ENCODE assay signal across 10 cellular contexts in the genomic region with DNA sequence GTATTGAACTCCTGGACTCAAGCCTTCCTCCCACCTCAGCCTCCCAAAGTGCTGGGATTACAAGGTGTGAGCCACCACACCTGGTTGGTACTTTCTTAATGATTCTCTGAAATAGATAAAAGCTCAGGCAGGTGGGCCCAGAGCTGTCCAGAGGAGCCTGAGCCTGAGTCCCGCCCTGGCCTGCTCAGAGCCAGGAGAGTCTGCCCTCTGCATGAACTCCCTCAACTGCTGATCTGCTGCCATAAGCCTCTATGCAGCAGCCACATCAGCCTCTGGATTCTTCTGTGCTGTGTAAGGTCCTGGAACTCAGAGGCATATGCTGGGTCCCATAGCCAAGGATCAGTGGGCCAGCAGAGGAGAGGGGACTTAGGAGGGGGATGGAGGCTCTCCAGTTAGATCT. TPM values are rescaled to one million over a fixed set of nuclear protein-coding genes. Genes with fewer than 3 reads are reported as not detected.
DNase-seq lines count a peak whose midpoint lies in the region; ATAC-seq, FAIRE-seq and TF ChIP-seq lines count a peak whose summit lies in the region.
"Had no signal": no experiment of that assay in that cellular context is flagged by ENCODE, and none has a peak within 500 bp of the region (broad histone marks: within the 10 kb centered on the region; RNA-seq: fewer than 3 reads in every experiment).

No MANE protein-coding gene starts in this region.

- no peak overlapping the region for H3K4me3 ChIP-seq in bronchial epithelial cell (ENCODE audit: low read depth, low read length)
- no peak overlapping the region for H3K4me3 ChIP-seq in lung
- H3K4me3 ChIP-seq in upper lobe of right lung, result no peak overlapping the region

- no peak for TF ChIP-seq CTCF in bronchial epithelial cell (IDR thresholded peaks at IDR 0.05; ENCODE audit: insufficient read depth, low read length, severe bottlenecking)
- TF ChIP-seq CTCF in lung (IDR thresholded peaks at IDR 0.05; ENCODE audit: control extremely low read depth, extremely low read depth), result no peak
- TF ChIP-seq CTCF in upper lobe of right lung (IDR thresholded peaks at IDR 0.05), result no peak

- H3K27me3 Mint-ChIP-seq in activated T-cell treated with anti-CD3 and anti-CD28 coated beads, Interleukin-2, amount 50 U/mL, for 72 hours (ENCODE audit: low read depth), result no peaks in the 10 kb centered on the region

- H3K4me1 ChIP-seq in lung (ENCODE audit: control insufficient read depth in 2 of 2, insufficient read depth in 2 of 2, low read length in 2 of 2), result peaks cover 31 to 44% of the 10 kb centered on the region in 2 donors
- H3K4me1 ChIP-seq in upper lobe of right lung, result peaks cover 97% of the 10 kb centered on the region

- WGBS in lung, 2 donors, result 89 to 95% methylated on average over 1 of the region's 1 CpG

- H3K27ac ChIP-seq in lung (ENCODE audit: low read depth in 1 of 2, low read length in 1 of 2) (peak overlapping the region; percentile 71 to 72), upper lobe of right lung (peak overlapping the region; percentile 44)

- H3K27ac Mint-ChIP-seq in activated T-cell treated with anti-CD3 and anti-CD28 coated beads, Interleukin-2, amount 50 U/mL, for 72 hours, result peak overlapping the region; percentile 49

- no peaks in the 10 kb centered on the region for H3K36me3 ChIP-seq in bronchial epithelial cell (ENCODE audit: control insufficient read depth, insufficient read depth, low read length)
- H3K36me3 ChIP-seq in lung (ENCODE audit: control insufficient read depth in 2 of 2, insufficient read depth in 2 of 2, low read length in 2 of 2), result no peaks in the 10 kb centered on the region
- H3K36me3 ChIP-seq in upper lobe of right lung, result no peaks in the 10 kb centered on the region

- H3K9me3 ChIP-seq in lung (ENCODE audit: control insufficient read depth in 2 of 2, insufficient read depth in 1 of 2, low read length in 1 of 2) (no peaks in the 10 kb centered on the region), upper lobe of right lung (no peaks in the 10 kb centered on the region)

- FAIRE-seq in bronchial epithelial cell (lab: Jason Lieb, UNC), result no peak

- no peaks in the 10 kb centered on the region for H3K9me3 Mint-ChIP-seq in activated T-cell treated with anti-CD3 and anti-CD28 coated beads, Interleukin-2, amount 50 U/mL, for 72 hours

- peak overlapping the region; percentile 53 to 62 for H3K4me3 Mint-ChIP-seq in activated T-cell treated with anti-CD3 and anti-CD28 coated beads, Interleukin-2, amount 50 U/mL, for 72 hours

- DNase-seq in activated T-cell treated with anti-CD3 and anti-CD28 coated beads, Interleukin-2, amount 50 U/mL, for 72 hours, result no peak
- DNase-seq in activated T-cell treated with anti-CD3 and anti-CD28 coated beads, Interleukin-2, amount 50 U/mL, for 48 hours, result no peak
- DNase-seq in bronchial epithelial cell (ENCODE audit: low read depth) (peak; percentile 22), lung (ENCODE audit: low spot score) (no peak), upper lobe of right lung (no peak), COR-L47 (lab: John Stamatoyannopoulos, UW) (no peak), NCI-H187 treated with DMSO at 0.1 percent for 48 hours (lab: John Stamatoyannopoulos, UW) (no peak)
- DNase-seq: activated CD4-positive, alpha-beta T cell treated with anti-CD3 and anti-CD28 coated beads, Interleukin-2, amount 50 U/mL, for 1 hour; NCI-H1105 had no signal

- intact Hi-C loops in upper lobe of right lung (cut with DNase I), result no loop called here

- no peak for ATAC-seq in activated T-cell treated with anti-CD3 and anti-CD28 coated beads, Interleukin-2, amount 50 U/mL, for 72 hours (replicated peaks in 1 of 2)
- ATAC-seq in lung (ENCODE audit: insufficient read depth, low FRiP score) (no peak), upper lobe of right lung (no peak), HG02981 (IDR thresholded peaks at IDR 0.05; ENCODE audit: unreplicated experiment) (no peak)

- H3K27me3 ChIP-seq in bronchial epithelial cell (ENCODE audit: control insufficient read depth, insufficient read depth, low read length) (no peaks in the 10 kb centered on the region), lung (ENCODE audit: control insufficient read depth, insufficient read depth) (no peaks in the 10 kb centered on the region), upper lobe of right lung (no peaks in the 10 kb centered on the region)

- H3K36me3 Mint-ChIP-seq in activated T-cell treated with anti-CD3 and anti-CD28 coated beads, Interleukin-2, amount 50 U/mL, for 72 hours (ENCODE audit: insufficient read depth in 2 of 2), result no peaks in the 10 kb centered on the region

- peaks cover 91% of the 10 kb centered on the region for H3K4me1 Mint-ChIP-seq in activated T-cell treated with anti-CD3 and anti-CD28 coated beads, Interleukin-2, amount 50 U/mL, for 72 hours (ENCODE audit: low read depth)

RNA-seq across cellular contexts. Expression of a gene that starts 23.1 kb away (rescaled TPM):
- total RNA-seq in activated T-cell treated with anti-CD3 and anti-CD28 coated beads, Interleukin-2, amount 50 U/mL, for 72 hours, result 1,000 to 10,000 TPM; 1,119 to 1,202 TPM
- total RNA-seq in bronchial epithelial cell (2,437 and 2,447 TPM in 2 replicates), lung (100 to 1,000 TPM; 155 to 190 TPM), upper lobe of right lung (200 TPM)
- polyA plus RNA-seq in lung, result 100 to 1,000 TPM in 1 of 2 donors, 10 to 100 TPM in 1; 55.3 to 188 TPM

RNA-seq across cellular contexts. Expression of a gene that starts 34.6 kb away (rescaled TPM):
- 10 to 100 TPM; 81.2 to 84.3 TPM for total RNA-seq in activated T-cell treated with anti-CD3 and anti-CD28 coated beads, Interleukin-2, amount 50 U/mL, for 72 hours
- 22.4 and 23.3 TPM in 2 replicates for total RNA-seq in bronchial epithelial cell
- 10 to 100 TPM; 28.9 to 29.9 TPM for total RNA-seq in lung
- 10 to 100 TPM in 1 of 2 donors, 1 to 10 TPM in 1; 9.0 to 19.4 TPM for polyA plus RNA-seq in lung
- total RNA-seq in upper lobe of right lung, result 27.4 TPM

RNA-seq across cellular contexts. Expression of a gene that starts 34.9 kb away (rescaled TPM):
- 100 to 1,000 TPM; 183 to 197 TPM for total RNA-seq in activated T-cell treated with anti-CD3 and anti-CD28 coated beads, Interleukin-2, amount 50 U/mL, for 72 hours
- total RNA-seq in bronchial epithelial cell (138 and 166 TPM in 2 replicates), lung (10 to 100 TPM; 67.9 to 94.0 TPM), upper lobe of right lung (118 TPM)
- polyA plus RNA-seq in lung, result 100 to 1,000 TPM in 1 of 2 donors, 10 to 100 TPM in 1; 88.9 to 138 TPM
